ENCODE assay signal across 8 cellular contexts in genomic region chr22:40714514-40714966, GRCh38. TPM values are rescaled to one million over a fixed set of nuclear protein-coding genes. Genes with fewer than 3 reads are reported as not detected.
A peak's percentile ranks its signal among the peaks of the same experiment; 100 is the strongest.
DNase-seq lines count a peak whose midpoint lies in the region; ATAC-seq and TF ChIP-seq lines count a peak whose summit lies in the region.

No MANE protein-coding gene starts in this region.

- no peaks in the 10 kb centered on the region for H3K36me3 ChIP-seq in brain microvascular endothelial cell (replicated peaks)

- H3K4me3 ChIP-seq in AG10803 (ENCODE audit: low read length) (no peak overlapping the region; the same call in 1 of the 2 replicates), brain microvascular endothelial cell (ENCODE audit: low read depth, low read length) (no peak overlapping the region), coronary artery (no peak overlapping the region)

- H3K36me3 Mint-ChIP-seq in mesothelial cell of epicardium: no peaks in the 10 kb centered on the region

- H3K27ac ChIP-seq in brain microvascular endothelial cell (no peak overlapping the region), coronary artery (no peak overlapping the region)

- no peaks in the 10 kb centered on the region for H3K27me3 Mint-ChIP-seq in mesothelial cell of epicardium (ENCODE audit: low read depth)

- H3K9me3 Mint-ChIP-seq in mesothelial cell of epicardium: no peaks in the 10 kb centered on the region

- DNase-seq in AG10803 (ENCODE audit: low read depth) (peak; percentile 29), HuH-7 (ENCODE audit: low spot score) (peak; percentile 32), brain microvascular endothelial cell (peak; percentile 34), mesothelial cell of epicardium (ENCODE audit: low spot score in 2 of 2, unreplicated experiment in 2 of 2) (peak in 1 of 2 experiments; percentile 53), GF-D8 (lab: John Stamatoyannopoulos, UW) (no peak), coronary artery (ENCODE audit: low spot score) (no peak)

- peak overlapping the region; percentile 97 for H3K27ac Mint-ChIP-seq in mesothelial cell of epicardium

- H3K27me3 ChIP-seq in brain microvascular endothelial cell (replicated peaks): peaks cover 15% of the 10 kb centered on the region

- ATAC-seq in HG02623 (IDR thresholded peaks at IDR 0.05; ENCODE audit: unreplicated experiment): no peak
- ATAC-seq in GM18517 (IDR thresholded peaks at IDR 0.05; ENCODE audit: unreplicated experiment): no peak

- H3K4me1 Mint-ChIP-seq in mesothelial cell of epicardium: peaks cover 48% of the 10 kb centered on the region

- peak overlapping the region; percentile 57 for H3K4me3 Mint-ChIP-seq in mesothelial cell of epicardium

- in situ Hi-C loops in brain microvascular endothelial cell (cut with HindIII; ENCODE audit: low pct_ligation_motif_present, low sequenced_read_pairs): no loop called here

- TF ChIP-seq CTCF in AG10803 (conservative IDR thresholded peaks at IDR 0.05; ENCODE audit: low read length): no peak
- TF ChIP-seq CTCF in brain microvascular endothelial cell (IDR thresholded peaks at IDR 0.05; ENCODE audit: low read depth, low read length, missing control alignments): peak; percentile 22
- no peak for TF ChIP-seq CTCF in mesothelial cell of epicardium (IDR thresholded peaks at IDR 0.05; ENCODE audit: unreplicated experiment)
- no peak for TF ChIP-seq CTCF in coronary artery (IDR thresholded peaks at IDR 0.05)

RNA-seq across cellular contexts. Expression of gene MCHR1, which starts 35.3 kb away (rescaled TPM):
- total RNA-seq in mesothelial cell of epicardium: 2.5 to 3.5 TPM (median 3.2 TPM) in 3 replicates

Comparison
In these comparisons a context has a peak if more than half of its experiments do, and no peak if none do; other contexts are left out.
1. DNase-seq: peak in AG10803 (single experiment), HuH-7 (single experiment) and brain microvascular endothelial cell (single experiment); none in GF-D8 (single experiment) and coronary artery (single experiment).